Comparison of ENCODE assay signal across 13 cellular contexts in genomic region chr6:317452-318144, GRCh38. TPM values are rescaled to one million over a fixed set of nuclear protein-coding genes. Genes with fewer than 3 reads are reported as not detected.
DNase-seq lines count a peak whose midpoint lies in the region; ATAC-seq and TF ChIP-seq lines count a peak whose summit lies in the region.
"Had no signal": no experiment of that assay in that cellular context is flagged by ENCODE, and none has a peak within 500 bp of the region (broad histone marks: within the 10 kb centered on the region; RNA-seq: fewer than 3 reads in every experiment).

No MANE protein-coding gene starts in this region.

- H3K9me3 Mint-ChIP-seq in natural killer cell: no peaks in the 10 kb centered on the region
- no peaks in the 10 kb centered on the region for H3K9me3 Mint-ChIP-seq in HFFc6
- H3K9me3 Mint-ChIP-seq: effector memory CD8-positive, alpha-beta T cell had no signal

- no peaks in the 10 kb centered on the region for H3K36me3 Mint-ChIP-seq in natural killer cell
- H3K36me3 Mint-ChIP-seq in HFFc6 (ENCODE audit: low read depth): no peaks in the 10 kb centered on the region

- H3K27ac Mint-ChIP-seq in natural killer cell: peak overlapping the region; percentile 51 to 67
- H3K27ac Mint-ChIP-seq in HFFc6: no peak overlapping the region

- H3K27me3 Mint-ChIP-seq in natural killer cell (ENCODE audit: low read depth in 2 of 2): no peaks in the 10 kb centered on the region
- no peaks in the 10 kb centered on the region for H3K27me3 Mint-ChIP-seq in HFFc6 (ENCODE audit: insufficient read depth)
- H3K27me3 Mint-ChIP-seq: effector memory CD8-positive, alpha-beta T cell had no signal

- H3K4me3 Mint-ChIP-seq in natural killer cell (peak overlapping the region; percentile 1), HFFc6 (no peak overlapping the region)
- H3K4me3 Mint-ChIP-seq: effector memory CD8-positive, alpha-beta T cell had no signal

- peak; percentile 38 for ATAC-seq in GM18502 (IDR thresholded peaks at IDR 0.05; ENCODE audit: poor library complexity, unreplicated experiment)
- peak; percentile 21 for ATAC-seq in GM21423 (IDR thresholded peaks at IDR 0.05; ENCODE audit: unreplicated experiment)
- ATAC-seq in HG03354 (IDR thresholded peaks at IDR 0.05; ENCODE audit: poor library complexity, severe bottlenecking, unreplicated experiment): peak; percentile 26
- peak; percentile 22 to 53 (median 45) for ATAC-seq in natural killer cell
- ATAC-seq in GM19035 (IDR thresholded peaks at IDR 0.05; ENCODE audit: unreplicated experiment): no peak
- ATAC-seq: effector memory CD8-positive, alpha-beta T cell had no signal

- H3K4me1 Mint-ChIP-seq in natural killer cell: peaks cover 35 to 36% of the 10 kb centered on the region in 2 donors
- H3K4me1 Mint-ChIP-seq in HFFc6 (ENCODE audit: low read depth): no peaks in the 10 kb centered on the region

- no peak for TF ChIP-seq CTCF in natural killer cell (IDR thresholded peaks at IDR 0.05)
- no peak for TF ChIP-seq CTCF in HFFc6 (IDR thresholded peaks at IDR 0.05)

- intact Hi-C loops in natural killer cell (cut with micrococcal nuclease): no loop called here

- DNase-seq in natural killer cell (no peak), cerebellar nuclear complex (lab: John Stamatoyannopoulos, UW) (no peak), NCI-H2171 treated with DMSO at 0.1 percent for 48 hours (lab: John Stamatoyannopoulos, UW) (no peak), HFFc6 (no peak)
- DNase-seq: activated CD4-positive, alpha-beta T cell treated with anti-CD3 and anti-CD28 coated beads, Interleukin-2, amount 50 U/mL, for 4 hours; DMS53; effector memory CD8-positive, alpha-beta T cell; KG1; NCI-H226 had no signal

RNA-seq across cellular contexts. Expression of gene DUSP22, which starts 25.3 kb away (rescaled TPM):
- total RNA-seq in natural killer cell: 10 to 100 TPM; 50.4 to 61.5 (median 56.6) TPM
- total RNA-seq in HFFc6 (2021; fragmentation: NEBNext Ultra II Directional; extraction: Animal tissue kit (Norgen Biotek cat#: 25700)): 10 to 100 TPM in 2 of 6 experiments, 1 to 10 TPM in 4; 6.8 to 11.9 (median 9.2) TPM
